In the genomic region with DNA sequence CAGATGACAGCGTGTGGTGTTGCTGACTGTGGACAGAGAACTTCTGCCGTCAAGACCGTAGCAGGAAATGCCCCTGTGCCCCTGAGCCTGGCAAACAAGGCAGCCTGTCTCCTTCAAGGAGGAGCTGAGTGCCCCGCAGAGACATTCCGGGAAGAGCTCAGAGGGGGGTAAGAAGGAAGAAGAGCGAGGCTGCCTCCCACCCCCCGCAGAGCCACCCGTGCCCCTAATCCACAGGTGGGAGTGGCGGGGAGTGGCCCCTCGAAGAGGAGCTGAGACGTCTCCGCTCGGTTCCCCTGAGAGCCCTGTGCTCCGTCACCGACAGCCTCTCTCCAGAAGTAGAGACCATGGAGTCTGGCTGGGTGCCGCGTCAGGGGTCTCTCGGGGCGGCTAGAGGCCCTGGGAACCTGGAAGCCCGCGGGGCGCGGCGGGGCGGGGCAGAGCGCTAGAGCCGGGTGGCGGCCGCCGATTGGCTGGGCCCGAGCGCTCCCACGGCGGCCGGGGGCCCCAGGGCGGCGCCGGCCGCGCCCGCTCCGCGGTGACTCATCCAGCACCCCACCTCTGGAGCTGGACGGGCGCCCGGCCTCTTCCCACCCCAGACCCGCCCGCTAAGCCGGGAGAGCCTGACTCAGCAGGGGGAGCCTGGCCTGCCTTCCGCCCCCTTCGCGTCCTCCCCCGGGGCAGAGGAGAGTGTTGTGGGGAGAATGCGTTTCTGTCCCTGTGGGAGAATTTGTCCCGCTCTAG, we compare ENCODE assay signal across 8 cellular contexts. TPM values are rescaled to one million over a fixed set of nuclear protein-coding genes. Genes with fewer than 3 reads are reported as not detected.
DNase-seq lines count a peak whose midpoint lies in the region; ATAC-seq, FAIRE-seq and TF ChIP-seq lines count a peak whose summit lies in the region.

No MANE protein-coding gene starts in this region.

- ATAC-seq in GM18520 (IDR thresholded peaks at IDR 0.05; ENCODE audit: unreplicated experiment), result no peak

- intact Hi-C loops in PC-9 (cut with micrococcal nuclease; ENCODE audit: unreplicated experiment), result loop anchor here (1.0 to 5.0 kb wide), 5 partner anchors 477 to 731 kb away; a partner anchor contains a TSS

- FAIRE-seq in frontal cortex (lab: Jason Lieb, UNC), result no peak

- H3K9me3 Mint-ChIP-seq in type B pancreatic cell, result no peaks in the 10 kb centered on the region

- peak; percentile 89 for DNase-seq in AG10803 (ENCODE audit: low read depth)
- DNase-seq in HFF-Myc (ENCODE audit: extremely low read depth, low read depth), result peak; percentile 50
- peak; percentile 91 to 94 for DNase-seq in PC-9
- DNase-seq in activated naive CD4-positive, alpha-beta T cell treated with Interleukin-2 at 50 U/mL for 16 hours, result peak; percentile 61
- DNase-seq in frontal cortex (ENCODE audit: low spot score in 2 of 2), result peak; percentile 63 to 87
- peak; percentile 100 for DNase-seq in osteoblast (ENCODE audit: insufficient read length, low spot score, missing footprints)
- DNase-seq in type B pancreatic cell (ENCODE audit: extremely low spot score, unreplicated experiment), result no peak

- H3K36me3 ChIP-seq in PC-9 (ENCODE audit: low read depth) (no peaks in the 10 kb centered on the region), osteoblast (ENCODE audit: insufficient read depth, low read length) (no peaks in the 10 kb centered on the region)

- H3K4me1 Mint-ChIP-seq in type B pancreatic cell (ENCODE audit: unreplicated experiment), result peaks cover 34% of the 10 kb centered on the region

- CTCF ChIA-PET in PC-9 (lab: Charles Lee), result interaction anchor here (0.5 to 1.8 kb wide), 7 partner anchors 107 to 806 kb away, joined by 3 to 5 read pairs (median 3); no protein-coding TSS in a partner anchor

- no peak for TF ChIP-seq CTCF in AG10803 (conservative IDR thresholded peaks at IDR 0.05; ENCODE audit: low read length)
- no peak for TF ChIP-seq CTCF in HFF-Myc (IDR thresholded peaks at IDR 0.05; ENCODE audit: low read depth, low read length, missing control alignments)
- no peak for TF ChIP-seq CTCF in PC-9 (conservative IDR thresholded peaks at IDR 0.05)
- TF ChIP-seq CTCF in osteoblast (IDR thresholded peaks at IDR 0.05; ENCODE audit: extremely low read depth, low read depth, low read length), result no peak
- no peak for TF ChIP-seq CTCF in type B pancreatic cell (conservative IDR thresholded peaks at IDR 0.05)

- H3K27ac ChIP-seq in PC-9, result peak overlapping the region; percentile 100
- H3K27ac ChIP-seq in osteoblast (ENCODE audit: low read depth, low read length), result peak overlapping the region; percentile 76

- H3K4me3 Mint-ChIP-seq in type B pancreatic cell, result peak overlapping the region; percentile 76

- peak overlapping the region; percentile 97 for H3K27ac Mint-ChIP-seq in type B pancreatic cell

- no peaks in the 10 kb centered on the region for H3K79me2 ChIP-seq in PC-9 (ENCODE audit: low read depth)
- no peaks in the 10 kb centered on the region for H3K79me2 ChIP-seq in osteoblast (ENCODE audit: insufficient read depth, low read length)

- H3K36me3 Mint-ChIP-seq in type B pancreatic cell, result no peaks in the 10 kb centered on the region

- H3K4me3 ChIP-seq in AG10803 (ENCODE audit: low read length), result peak overlapping the region; percentile 58
- peak overlapping the region; percentile 39 for H3K4me3 ChIP-seq in HFF-Myc (replicated peaks; ENCODE audit: low read depth, low read length)
- H3K4me3 ChIP-seq in PC-9, result peak overlapping the region; percentile 51; the same call in 1 of the 2 replicates
- peak overlapping the region; percentile 71 for H3K4me3 ChIP-seq in osteoblast (ENCODE audit: insufficient read depth, low read length)

- H3K27me3 Mint-ChIP-seq in type B pancreatic cell, result peaks cover 20% of the 10 kb centered on the region

- TSS peak; percentile 95 for BruUV-seq in PC-9 (replicated peaks; lab: Mats Ljungman, UMichigan)

- no peaks in the 10 kb centered on the region for H3K9me2 ChIP-seq in PC-9 (ENCODE audit: insufficient read depth)

- H2AFZ ChIP-seq in PC-9 (no peak overlapping the region), osteoblast (ENCODE audit: low read length) (peak overlapping the region; percentile 84)

- H3F3A ChIP-seq in PC-9 (ENCODE audit: insufficient read depth, low read depth), result peaks cover 38% of the 10 kb centered on the region

- POLR2A ChIA-PET in PC-9 (lab: Charles Lee; ENCODE audit: unreplicated experiment), result interaction anchor here (0.5 to 1.4 kb wide), 14 partner anchors 11 to 727 kb away, joined by 3 to 10 read pairs (median 3); a partner anchor contains a TSS

- H3K9me3 ChIP-seq in PC-9 (ENCODE audit: insufficient read depth, low read depth) (no peaks in the 10 kb centered on the region), osteoblast (ENCODE audit: low read depth, low read length) (no peaks in the 10 kb centered on the region)

- H3K4me1 ChIP-seq in PC-9 (replicated peaks; ENCODE audit: insufficient read depth) (peaks cover 59% of the 10 kb centered on the region), osteoblast (ENCODE audit: insufficient read depth, low read length) (peaks cover 37% of the 10 kb centered on the region)

- H3K27me3 ChIP-seq in PC-9 (ENCODE audit: insufficient read depth, low read depth) (no peaks in the 10 kb centered on the region), osteoblast (ENCODE audit: insufficient read depth, low read length) (no peaks in the 10 kb centered on the region)

- H3K4me2 ChIP-seq in PC-9 (peak overlapping the region; percentile 81), osteoblast (ENCODE audit: insufficient read depth, low read length) (peak overlapping the region; percentile 89)

- H4K20me1 ChIP-seq in PC-9 (ENCODE audit: insufficient read depth) (no peaks in the 10 kb centered on the region), osteoblast (ENCODE audit: insufficient read depth, low read length) (no peaks in the 10 kb centered on the region)

RNA-seq across cellular contexts. Expression of a gene that starts 25.2 kb away (rescaled TPM):
- total RNA-seq in PC-9 (2021) (1.5 and 1.7 TPM in 2 replicates), frontal cortex (not detected), osteoblast (not detected in 2 replicates), type B pancreatic cell (ENCODE audit: low replicate concordance) (14.7 and 29.1 TPM in 2 replicates)

RNA-seq across cellular contexts. Expression of a gene that starts 30.9 kb away (rescaled TPM):
- total RNA-seq in PC-9 (2021) (2,689 and 2,962 TPM in 2 replicates), frontal cortex (not detected), osteoblast (2.9 and 5.1 TPM in 2 replicates), type B pancreatic cell (ENCODE audit: low replicate concordance) (768 and 2,227 TPM in 2 replicates)

RNA-seq across cellular contexts. Expression of a gene that starts 39.9 kb away (rescaled TPM):
- total RNA-seq in PC-9 (2021) (0.28 TPM in 1 of 2 replicates, not detected in the other), frontal cortex (not detected), osteoblast (not detected in 2 replicates), type B pancreatic cell (ENCODE audit: low replicate concordance) (not detected in 2 replicates)

Comparison
In these comparisons a context has a peak if more than half of its experiments do, and no peak if none do; other contexts are left out.
1. RNA of a gene that starts 30.9 kb away (total RNA-seq): 2,689 to 2,962 TPM in PC-9 and 768 to 2,227 TPM in type B pancreatic cell; 2.9 to 5.1 TPM in osteoblast and not detected in frontal cortex (single experiment); every median in the first group is over 100 times any median in the second.
2. Peak in every context shown above with its lines, with median percentiles within 50 percentile points of each other: H3K4me3 ChIP-seq.